In genomic region chr22:33674357-33674756, GRCh38 we compare ENCODE assay signal across 37 cellular contexts.
"Had no signal": no experiment of that assay in that cellular context is flagged by ENCODE, and none has a peak within 500 bp of the region (broad histone marks: within the 10 kb centered on the region; RNA-seq: fewer than 3 reads in every experiment).

No MANE protein-coding gene starts in this region.

- H3K27me3 Mint-ChIP-seq: activated CD4-positive, alpha-beta memory T cell treated with anti-CD3 and anti-CD28 coated beads for 36 hours; activated CD4-positive, alpha-beta T cell treated with anti-CD3 and anti-CD28 coated beads for 36 hours; activated CD4-positive, alpha-beta T cell treated with anti-CD3 and anti-CD28 coated beads, Interleukin-2, amount 10 ng/mL, durations not matched to agents 24 days and 14 days; activated CD8-positive, alpha-beta memory T cell treated with anti-CD3 and anti-CD28 coated beads, Interleukin-2, amount 10 ng/mL, durations not matched to agents 7 days and 5 days; activated naive CD4-positive, alpha-beta T cell treated with anti-CD3 and anti-CD28 coated beads, Interleukin-2, amount 50 U/mL, for 24 hours; T-helper 17 cell had no signal

- H3K9me3 ChIP-seq: adrenal gland, body of pancreas, colonic mucosa, esophagus squamous epithelium, gastroesophageal sphincter had no signal

- H3K36me3 ChIP-seq: adrenal gland, cardiac muscle cell, colonic mucosa, esophagus squamous epithelium, gastroesophageal sphincter, WERI-Rb-1 had no signal

- H3K27ac ChIP-seq: adrenal gland, body of pancreas, cardiac muscle cell, colonic mucosa, epithelial cell of prostate, esophagus squamous epithelium, gastroesophageal sphincter, WERI-Rb-1 had no signal

- DNase-seq: activated CD4-positive, alpha-beta memory T cell treated with anti-CD3 and anti-CD28 coated beads for 36 hours; activated CD4-positive, alpha-beta T cell treated with anti-CD3 and anti-CD28 coated beads for 36 hours; activated CD4-positive, alpha-beta T cell treated with anti-CD3 and anti-CD28 coated beads, Interleukin-2, amount 10 ng/mL, durations not matched to agents 24 days and 14 days; activated CD4-positive, CD25-positive, alpha-beta regulatory T cell; activated CD4-positive, CD25-positive, alpha-beta regulatory T cell treated with anti-CD3 and anti-CD28 coated beads, Interleukin-2, amount 50 U/mL, for 72 hours; activated CD8-positive, alpha-beta memory T cell treated with anti-CD3 and anti-CD28 coated beads, Interleukin-2, amount 10 ng/mL, durations not matched to agents 7 days and 5 days; activated CD8-positive, alpha-beta memory T cell treated with anti-CD3 and anti-CD28 coated beads, Interleukin-2, amount 50 U/mL, for 4 hours; activated CD8-positive, alpha-beta T cell treated with anti-CD3 and anti-CD28 coated beads, Interleukin-2, amount 10 ng/mL, durations not matched to agents 7 days and 5 days; activated effector memory CD4-positive, alpha-beta T cell treated with anti-CD3 and anti-CD28 coated beads, Interleukin-2, amount 50 U/mL, for 16 hours; activated naive CD4-positive, alpha-beta T cell treated with anti-CD3 and anti-CD28 coated beads for 36 hours; activated naive CD8-positive, alpha-beta T cell treated with anti-CD3 and anti-CD28 coated beads for 36 hours; activated naive CD8-positive, alpha-beta T cell treated with anti-CD3 and anti-CD28 coated beads, Interleukin-2, amount 50 U/mL, for 24 hours; activated T-cell treated with anti-CD3 and anti-CD28 coated beads, Interleukin-2, amount 50 U/mL, for 1 hour; activated T-cell treated with anti-CD3 and anti-CD28 coated beads, Interleukin-2, amount 50 U/mL, for 48 hours; adrenal gland; amygdala; aorta; body of pancreas; central memory CD4-positive, alpha-beta T cell; cerebellar nuclear complex; colonic mucosa; effector CD8-positive, alpha-beta T cell; esophagus squamous epithelium; foreskin melanocyte; T-helper 1 cell; T-helper 17 cell; T1000; WERI-Rb-1 had no signal

- H3K4me1 Mint-ChIP-seq: activated CD4-positive, alpha-beta T cell treated with anti-CD3 and anti-CD28 coated beads for 36 hours; activated CD4-positive, alpha-beta T cell treated with anti-CD3 and anti-CD28 coated beads, Interleukin-2, amount 10 ng/mL, durations not matched to agents 24 days and 14 days; activated CD8-positive, alpha-beta memory T cell treated with anti-CD3 and anti-CD28 coated beads, Interleukin-2, amount 10 ng/mL, durations not matched to agents 7 days and 5 days; activated naive CD4-positive, alpha-beta T cell treated with anti-CD3 and anti-CD28 coated beads, Interleukin-2, amount 50 U/mL, for 24 hours; activated naive CD8-positive, alpha-beta T cell treated with anti-CD3 and anti-CD28 coated beads for 36 hours; activated naive CD8-positive, alpha-beta T cell treated with anti-CD3 and anti-CD28 coated beads, Interleukin-2, amount 50 U/mL, for 24 hours; T-helper 17 cell had no signal

- H3K4me3 ChIP-seq: adrenal gland, body of pancreas, cardiac muscle cell, colonic mucosa, esophagus squamous epithelium, gastroesophageal sphincter had no signal

- H3K27ac Mint-ChIP-seq: activated CD4-positive, alpha-beta memory T cell treated with anti-CD3 and anti-CD28 coated beads for 36 hours; activated CD4-positive, alpha-beta T cell treated with anti-CD3 and anti-CD28 coated beads for 36 hours; activated CD4-positive, alpha-beta T cell treated with anti-CD3 and anti-CD28 coated beads, Interleukin-2, amount 10 ng/mL, durations not matched to agents 24 days and 14 days; activated CD8-positive, alpha-beta memory T cell treated with anti-CD3 and anti-CD28 coated beads, Interleukin-2, amount 10 ng/mL, durations not matched to agents 7 days and 5 days; activated CD8-positive, alpha-beta T cell treated with anti-CD3 and anti-CD28 coated beads, Interleukin-2, amount 10 ng/mL, durations not matched to agents 7 days and 5 days; activated naive CD4-positive, alpha-beta T cell treated with anti-CD3 and anti-CD28 coated beads for 36 hours; activated naive CD4-positive, alpha-beta T cell treated with anti-CD3 and anti-CD28 coated beads, Interleukin-2, amount 50 U/mL, for 24 hours; activated naive CD8-positive, alpha-beta T cell treated with anti-CD3 and anti-CD28 coated beads for 36 hours; activated naive CD8-positive, alpha-beta T cell treated with anti-CD3 and anti-CD28 coated beads, Interleukin-2, amount 50 U/mL, for 24 hours; activated T-helper 1 cell treated with anti-CD3 and anti-CD28 coated beads, Interleukin-12 subunit alpha, Interleukin-12 subunit beta, Interleukin-2, Interleukin-4 antibody, amounts not matched to agents 30 ng/mL and 10 ng/mL and 1 ng/mL, durations not matched to agents 14 hours and 24 hours and 36 hours; activated T-helper 2 cell treated with anti-CD3 and anti-CD28 coated beads, Interferon-gamma antibody, Interleukin-2, Interleukin-4, amounts not matched to agents 10 μg/mL and 5 μg/mL and 100 μg/mL, durations not matched to agents 14 hours and 24 hours and 36 hours; T-helper 17 cell; T-helper 2 cell treated with Interferon-gamma antibody and Interleukin-4, amounts not matched to agents 5 μg/mL and 100 μg/mL, for 36 hours had no signal

- H3K36me3 Mint-ChIP-seq: activated CD4-positive, alpha-beta memory T cell treated with anti-CD3 and anti-CD28 coated beads for 36 hours; activated CD8-positive, alpha-beta memory T cell treated with anti-CD3 and anti-CD28 coated beads, Interleukin-2, amount 10 ng/mL, durations not matched to agents 7 days and 5 days; activated naive CD4-positive, alpha-beta T cell treated with anti-CD3 and anti-CD28 coated beads, Interleukin-2, amount 50 U/mL, for 24 hours; activated naive CD8-positive, alpha-beta T cell treated with anti-CD3 and anti-CD28 coated beads for 36 hours had no signal

- H3K27me3 ChIP-seq: adrenal gland, body of pancreas, cardiac muscle cell, colonic mucosa, esophagus squamous epithelium, gastroesophageal sphincter had no signal

- H3K4me3 Mint-ChIP-seq: activated CD4-positive, alpha-beta memory T cell treated with anti-CD3 and anti-CD28 coated beads for 36 hours; activated CD4-positive, alpha-beta T cell treated with anti-CD3 and anti-CD28 coated beads for 36 hours; activated CD4-positive, alpha-beta T cell treated with anti-CD3 and anti-CD28 coated beads, Interleukin-2, amount 10 ng/mL, durations not matched to agents 24 days and 14 days; activated CD8-positive, alpha-beta memory T cell treated with anti-CD3 and anti-CD28 coated beads, Interleukin-2, amount 10 ng/mL, durations not matched to agents 7 days and 5 days; activated CD8-positive, alpha-beta T cell treated with anti-CD3 and anti-CD28 coated beads, Interleukin-2, amount 10 ng/mL, durations not matched to agents 7 days and 5 days; activated naive CD4-positive, alpha-beta T cell treated with anti-CD3 and anti-CD28 coated beads for 36 hours; activated naive CD4-positive, alpha-beta T cell treated with anti-CD3 and anti-CD28 coated beads, Interleukin-2, amount 50 U/mL, for 24 hours; activated naive CD8-positive, alpha-beta T cell treated with anti-CD3 and anti-CD28 coated beads for 36 hours; activated naive CD8-positive, alpha-beta T cell treated with anti-CD3 and anti-CD28 coated beads, Interleukin-2, amount 50 U/mL, for 24 hours; activated T-helper 1 cell treated with anti-CD3 and anti-CD28 coated beads, Interleukin-12 subunit alpha, Interleukin-12 subunit beta, Interleukin-2, Interleukin-4 antibody, amounts not matched to agents 30 ng/mL and 10 ng/mL and 1 ng/mL, durations not matched to agents 14 hours and 24 hours and 36 hours; T-helper 17 cell; T-helper 2 cell treated with Interferon-gamma antibody and Interleukin-4, amounts not matched to agents 5 μg/mL and 100 μg/mL, for 36 hours had no signal

- FAIRE-seq: endometrium, endothelial cell of umbilical vein had no signal

- H3K4me1 ChIP-seq: adrenal gland, body of pancreas, colonic mucosa, esophagus squamous epithelium had no signal

- ATAC-seq: activated CD4-positive, alpha-beta T cell treated with anti-CD3 and anti-CD28 coated beads for 36 hours; activated CD8-positive, alpha-beta memory T cell treated with anti-CD3 and anti-CD28 coated beads, Interleukin-2, amount 10 ng/mL, durations not matched to agents 7 days and 5 days; activated CD8-positive, alpha-beta T cell treated with anti-CD3 and anti-CD28 coated beads, Interleukin-2, amount 10 ng/mL, durations not matched to agents 7 days and 5 days; activated naive CD8-positive, alpha-beta T cell treated with anti-CD3 and anti-CD28 coated beads, Interleukin-2, amount 50 U/mL, for 24 hours; body of pancreas; gastroesophageal sphincter; T-helper 17 cell had no signal

- H3K9me3 Mint-ChIP-seq: activated CD4-positive, alpha-beta memory T cell treated with anti-CD3 and anti-CD28 coated beads for 36 hours; activated naive CD4-positive, alpha-beta T cell treated with anti-CD3 and anti-CD28 coated beads for 36 hours; activated naive CD8-positive, alpha-beta T cell treated with anti-CD3 and anti-CD28 coated beads for 36 hours had no signal
